In genomic region chr21:33254766-33255165, GRCh38 we compare ENCODE assay signal across 13 cellular contexts.
"Had no signal": no experiment of that assay in that cellular context is flagged by ENCODE, and none has a peak within 500 bp of the region (broad histone marks: within the 10 kb centered on the region; RNA-seq: fewer than 3 reads in every experiment).

No MANE protein-coding gene starts in this region.

- H3K4me3 ChIP-seq: neural progenitor cell, testis had no signal

- H3K36me3 ChIP-seq: neural progenitor cell had no signal

- H3K27me3 Mint-ChIP-seq: brain; dendritic cell treated with granulocyte-macrophage colony-stimulating factor and Interleukin-4, amounts not matched to agents 40 ng/mL and 50 ng/mL, for 4 days had no signal

- H3K4me1 ChIP-seq: neural progenitor cell, parathyroid adenoma had no signal

- H3K27ac ChIP-seq: neural progenitor cell, parathyroid adenoma, testis had no signal

- H3K9me3 ChIP-seq: testis had no signal

- H3K4me1 Mint-ChIP-seq: brain, neural progenitor cell had no signal

- H3K27me3 ChIP-seq: neural progenitor cell, testis had no signal

- H3K4me3 Mint-ChIP-seq: brain; dendritic cell treated with granulocyte-macrophage colony-stimulating factor and Interleukin-4, amounts not matched to agents 40 ng/mL and 50 ng/mL, for 4 days; neural progenitor cell had no signal

- H3K27ac Mint-ChIP-seq: brain; dendritic cell treated with granulocyte-macrophage colony-stimulating factor and Interleukin-4, amounts not matched to agents 40 ng/mL and 50 ng/mL, for 4 days; neural progenitor cell had no signal

- DNase-seq: activated CD4-positive, alpha-beta T cell treated with anti-CD3 and anti-CD28 coated beads for 1 hour; activated CD8-positive, alpha-beta memory T cell treated with anti-CD3 and anti-CD28 coated beads for 24 hours; activated gamma-delta T cell treated with Interleukin-2 at 50 U/mL for 16 hours; amniotic stem cell; erythroblast; stimulated activated CD4-positive, alpha-beta T cell treated with anti-CD3 and anti-CD28 coated beads, Interleukin-2, amount 100 ng/mL, for 48 hours; stimulated activated naive CD8-positive, alpha-beta T cell treated with anti-CD3 and anti-CD28 coated beads, Interleukin-15, Interleukin-2, amounts not matched to agents 100 U/mL and 50 U/mL, for 24 hours; T-helper 9 cell; testis had no signal
